Comparison of ENCODE assay signal across 1 cellular context in genomic region chr12:25152055-25152454, GRCh38.
TF ChIP-seq lines count a peak whose summit lies in the region.

No MANE protein-coding gene starts in this region.

TF ChIP-seq in H1, 55 proteins besides CTCF, POLR2A, EP300 and RAD21:
- no peak for TF ChIP-seq GABPA (IDR thresholded peaks at IDR 0.05; ENCODE audit: borderline replicate concordance, insufficient read depth, low read length)
- no peak for TF ChIP-seq SRF (IDR thresholded peaks at IDR 0.05; ENCODE audit: low read depth, low read length)
- TF ChIP-seq HDAC2 (IDR thresholded peaks at IDR 0.05; ENCODE audit: borderline replicate concordance in 1 of 2, low read depth in 2 of 2, low read length in 2 of 2): no peak
- no peak for TF ChIP-seq USF2 (IDR thresholded peaks at IDR 0.05; ENCODE audit: low read length)
- no peak for TF ChIP-seq HDAC6 (IDR thresholded peaks at IDR 0.05; ENCODE audit: low read depth, low read length)
- no peak for TF ChIP-seq ATF2 (IDR thresholded peaks at IDR 0.05; ENCODE audit: low read length)
- no peak for TF ChIP-seq SUZ12 (IDR thresholded peaks at IDR 0.05; ENCODE audit: low read length)
- no peak for TF ChIP-seq BACH1 (IDR thresholded peaks at IDR 0.05; ENCODE audit: low read length)
- TF ChIP-seq CTBP2 (IDR thresholded peaks at IDR 0.05; ENCODE audit: borderline replicate concordance, insufficient read depth, insufficient read length, low read length): no peak
- TF ChIP-seq SP1 (IDR thresholded peaks at IDR 0.05; ENCODE audit: low read depth, low read length): no peak
- TF ChIP-seq YY1 (IDR thresholded peaks at IDR 0.05; ENCODE audit: low read depth, low read length): no peak
- TF ChIP-seq ZNF274 (IDR thresholded peaks at IDR 0.05; ENCODE audit: borderline replicate concordance, extremely low read depth, low read length): no peak
- no peak for TF ChIP-seq POU5F1 (IDR thresholded peaks at IDR 0.05; ENCODE audit: low read depth, low read length)
- no peak for TF ChIP-seq KDM4A (IDR thresholded peaks at IDR 0.05; ENCODE audit: low read depth, low read length, severe bottlenecking)
